In the genomic region with DNA sequence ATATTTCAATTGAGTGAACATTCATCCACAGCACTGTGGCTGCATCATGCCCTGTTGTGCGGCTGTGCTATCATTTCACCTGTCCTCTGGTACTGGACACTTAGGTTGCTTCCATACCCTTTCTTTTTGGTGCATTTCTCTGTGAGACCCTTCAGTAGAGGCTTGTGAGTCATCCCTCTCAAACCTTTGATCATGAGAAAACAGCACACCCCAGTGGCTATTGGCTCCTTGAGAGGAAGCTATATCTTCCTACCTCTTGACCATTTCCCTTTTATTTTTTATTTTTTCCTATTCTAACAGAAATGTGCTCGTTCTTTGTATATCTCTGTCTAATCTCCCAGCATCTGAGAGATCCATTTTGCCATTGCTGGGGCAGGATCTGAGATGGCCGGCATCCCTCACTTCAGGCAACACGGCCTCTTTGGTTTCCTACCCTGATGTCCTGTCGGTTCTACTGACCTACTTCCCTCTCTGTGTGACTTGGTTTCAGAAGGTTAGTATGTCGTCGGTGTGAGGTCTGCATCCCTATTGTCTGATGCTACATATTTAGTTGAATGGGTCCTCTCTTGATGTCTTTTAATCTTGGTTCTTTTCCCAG, we compare ENCODE assay signal across 8 cellular contexts. TPM values are rescaled to one million over a fixed set of nuclear protein-coding genes. Genes with fewer than 3 reads are reported as not detected.
A peak's percentile ranks its signal among the peaks of the same experiment; 100 is the strongest.
DNase-seq lines count a peak whose midpoint lies in the region; ATAC-seq and TF ChIP-seq lines count a peak whose summit lies in the region.

No MANE protein-coding gene starts in this region.

- DNase-seq in EH (ENCODE audit: low read depth) (peak; percentile 41), KBM-7 (peak; percentile 47), astrocyte of the spinal cord (ENCODE audit: low read depth, low spot score) (peak; percentile 18), natural killer cell (no peak), NCI-H128 (lab: John Stamatoyannopoulos, UW; ENCODE audit: unreplicated experiment) (no peak)

- H3K9me3 Mint-ChIP-seq in natural killer cell = no peaks in the 10 kb centered on the region

- no peaks in the 10 kb centered on the region for H3K36me3 Mint-ChIP-seq in natural killer cell

- peak; percentile 31 for TF ChIP-seq CTCF in astrocyte of the spinal cord (IDR thresholded peaks at IDR 0.05; ENCODE audit: low read depth, low read length)
- TF ChIP-seq CTCF in natural killer cell (IDR thresholded peaks at IDR 0.05) = no peak

- in situ Hi-C loops in KBM-7 (cut with MboI; ENCODE audit: low pct_unique_long_range_greater_than_20kb, low sequenced_read_pairs) (no loop called here), astrocyte of the spinal cord (cut with HindIII; ENCODE audit: low sequenced_read_pairs) (no loop called here)

- H3K27ac Mint-ChIP-seq in natural killer cell = peak overlapping the region; percentile 65 to 72

- peaks cover 20 to 25% of the 10 kb centered on the region in 2 donors for H3K4me1 Mint-ChIP-seq in natural killer cell

- ATAC-seq in natural killer cell = peak; percentile 72 to 79 (median 72)
- no peak for ATAC-seq in HG03025 (IDR thresholded peaks at IDR 0.05; ENCODE audit: low FRiP score, unreplicated experiment)
- no peak for ATAC-seq in HG02884 (IDR thresholded peaks at IDR 0.05; ENCODE audit: unreplicated experiment)
- ATAC-seq in HG03095 (IDR thresholded peaks at IDR 0.05; ENCODE audit: unreplicated experiment) = no peak

- peaks cover 0 to 3% of the 10 kb centered on the region in 2 donors for H3K27me3 Mint-ChIP-seq in natural killer cell (ENCODE audit: low read depth in 2 of 2)

- intact Hi-C loops in natural killer cell (cut with micrococcal nuclease) = no loop called here

- no peak overlapping the region for H3K4me3 ChIP-seq in astrocyte of the spinal cord (ENCODE audit: low read depth, low read length)

- H3K4me3 Mint-ChIP-seq in natural killer cell = peak overlapping the region; percentile 61

RNA-seq across cellular contexts. Expression of a gene that starts 23.8 kb away (rescaled TPM):
- 100 to 1,000 TPM in 1 of 3 donors, 10 to 100 TPM in 2; 95.3 to 137 (median 97.1) TPM for total RNA-seq in natural killer cell

Comparison
In these comparisons a context has a peak if more than half of its experiments do, and no peak if none do; other contexts are left out.
1. DNase-seq: peak in EH (single experiment), KBM-7 (single experiment) and astrocyte of the spinal cord (single experiment); none in natural killer cell (single experiment) and NCI-H128 (single experiment).
2. ATAC-seq: peak in natural killer cell (3 of 3); none in HG03025 (single experiment), HG02884 (single experiment) and HG03095 (single experiment).